Comparison of ENCODE assay signal across 8 cellular contexts in the genomic region with DNA sequence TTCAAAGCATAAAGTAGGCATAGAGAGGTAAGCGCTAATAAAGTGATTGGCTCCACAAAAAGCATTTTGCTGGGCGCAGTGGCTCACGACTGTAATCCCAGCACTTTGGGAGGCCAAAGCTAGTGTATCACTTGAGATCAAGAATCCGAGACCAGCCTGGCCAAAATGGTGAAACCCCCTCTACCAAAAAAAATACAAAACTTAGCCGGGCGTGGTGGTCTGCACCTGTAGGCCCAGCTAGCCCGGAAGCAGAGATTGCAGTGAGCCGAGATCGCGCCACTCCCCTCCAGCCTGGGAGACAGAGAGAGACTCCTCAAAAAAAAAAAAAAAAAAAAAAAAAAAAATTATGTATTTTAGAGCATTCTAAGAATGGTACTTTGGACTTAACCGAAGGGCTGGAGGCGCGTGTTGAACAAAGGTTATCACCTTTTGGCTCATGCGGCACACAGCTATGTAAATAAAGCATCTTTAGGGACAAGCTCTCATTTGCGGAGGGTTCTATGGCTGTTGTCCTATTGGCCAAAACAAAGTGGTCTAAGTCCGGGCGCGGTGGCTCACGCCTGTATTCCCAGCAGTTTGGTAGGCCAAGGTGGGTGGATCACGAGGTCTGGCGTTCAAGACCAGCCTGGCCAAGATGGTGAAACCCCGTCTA. TPM values are rescaled to one million over a fixed set of nuclear protein-coding genes. Genes with fewer than 3 reads are reported as not detected.
A peak's percentile ranks its signal among the peaks of the same experiment; 100 is the strongest.
DNase-seq lines count a peak whose midpoint lies in the region; ATAC-seq and TF ChIP-seq lines count a peak whose summit lies in the region.

No MANE protein-coding gene starts in this region.

- no peak for TF ChIP-seq POLR2A in testis (IDR thresholded peaks at IDR 0.05)

- peak overlapping the region; percentile 48 to 70 for H3K4me3 ChIP-seq in testis

- DNase-seq in HT-29 (ENCODE audit: low spot score) (peak; percentile 42), testis (peak; percentile 38), NOMO-1 treated with DMSO at 0.1 percent for 48 hours (lab: John Stamatoyannopoulos, UW; ENCODE audit: unreplicated experiment) (no peak), RKO (ENCODE audit: low spot score) (no peak)
- no peak for DNase-seq in activated CD4-positive, CD25-positive, alpha-beta regulatory T cell (lab: John Stamatoyannopoulos, UW)

- no peaks in the 10 kb centered on the region for H3K9me3 ChIP-seq in testis

- intact Hi-C loops in testis (cut with DNase I; ENCODE audit: low total_unique reads) = no loop called here

- WGBS in testis, 2 donors = 31 to 39% methylated on average over 21 to 22 of the region's 22 CpGs

- peaks cover 6% of the 10 kb centered on the region for H3K4me1 ChIP-seq in testis

- H3K27me3 ChIP-seq in layer of hippocampus (ENCODE audit: control insufficient read depth, insufficient read depth, low read length) (no peaks in the 10 kb centered on the region), testis (no peaks in the 10 kb centered on the region)

- ATAC-seq in GM18517 (IDR thresholded peaks at IDR 0.05; ENCODE audit: unreplicated experiment) = peak; percentile 8

- H3K36me3 ChIP-seq in testis (ENCODE audit: low read depth, missing control alignments) = no peaks in the 10 kb centered on the region

- H3K27ac ChIP-seq in angular gyrus (ENCODE audit: low read depth, low read length) (peak overlapping the region; percentile 20), layer of hippocampus (ENCODE audit: low read depth, low read length) (peak overlapping the region; percentile 88), testis (peak overlapping the region; percentile 70 to 71)

- no peak for TF ChIP-seq CTCF in testis (IDR thresholded peaks at IDR 0.05)

RNA-seq across cellular contexts. Expression of gene HFE, which starts 17.4 kb away (rescaled TPM):
- 7.3 and 8.7 TPM in 2 replicates for total RNA-seq in HT-29 (2014; rRNA removed; shearing (Covaris generic))
- total RNA-seq in testis = 1 to 10 TPM; 4.1 to 5.1 TPM
- polyA plus RNA-seq in testis (ENCODE audit: insufficient read depth, low read depth, low replicate concordance) = 4.8 TPM

Comparison
In these comparisons a context has a peak if more than half of its experiments do, and no peak if none do; other contexts are left out.
1. DNase-seq: peak in HT-29 (single experiment) and testis (single experiment); none in activated CD4-positive, CD25-positive, alpha-beta regulatory T cell (0 of 4), NOMO-1 treated with DMSO at 0.1 percent for 48 hours (single experiment) and RKO (single experiment).
2. H3K27ac ChIP-seq: peak in every context shown above with its lines; median percentile 88 in layer of hippocampus; 70 in testis; 20 in angular gyrus.